In the genomic region with DNA sequence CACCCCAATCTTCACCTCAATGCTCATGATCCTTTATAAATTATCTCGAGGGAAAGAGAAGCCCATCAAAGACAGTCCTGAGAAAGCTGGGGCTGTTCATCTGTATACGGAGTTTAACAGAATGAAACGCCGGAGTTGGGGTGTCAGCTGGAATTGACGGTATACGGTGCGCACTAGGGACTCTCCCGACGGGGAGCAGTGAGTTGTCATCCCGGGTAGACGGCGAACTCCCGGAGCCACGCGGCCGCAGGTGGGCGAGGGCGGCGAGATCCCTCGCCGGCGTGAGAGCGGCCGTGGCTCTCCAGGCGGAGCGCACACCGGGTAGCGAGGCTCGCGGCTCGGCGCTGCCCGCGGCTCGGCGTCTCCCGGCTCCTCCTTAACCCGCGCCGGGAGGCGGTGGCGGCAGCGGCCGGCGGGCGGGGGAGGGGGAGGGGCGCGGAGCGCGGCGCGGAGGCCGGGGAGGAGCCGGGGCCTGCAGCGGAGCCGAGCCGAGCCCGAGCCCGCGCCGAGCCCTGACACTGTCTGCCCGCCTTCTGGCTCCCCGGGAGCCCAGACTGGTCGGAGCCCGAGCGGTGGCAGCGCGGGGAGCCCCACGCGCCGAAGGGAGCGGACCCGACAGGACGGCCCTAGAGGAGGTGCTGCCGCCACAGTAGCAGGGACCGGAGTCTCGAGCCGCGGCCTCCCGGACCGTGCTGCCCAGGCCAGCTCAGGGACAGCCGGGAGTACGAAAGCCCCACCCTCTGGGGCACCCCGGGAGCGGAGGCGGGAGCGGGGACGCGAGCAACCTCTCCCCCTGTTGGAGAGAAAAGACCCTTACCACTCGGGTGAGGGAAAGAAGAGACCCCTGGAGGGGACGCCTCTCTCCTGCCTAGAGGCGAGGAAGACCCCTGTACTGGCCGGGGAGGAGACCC, we compare ENCODE assay signal across 9 cellular contexts. TPM values are rescaled to one million over a fixed set of nuclear protein-coding genes. Genes with fewer than 3 reads are reported as not detected.
DNase-seq lines count a peak whose midpoint lies in the region; ATAC-seq, FAIRE-seq and TF ChIP-seq lines count a peak whose summit lies in the region.
"Had no signal": no experiment of that assay in that cellular context is flagged by ENCODE, and none has a peak within 500 bp of the region (broad histone marks: within the 10 kb centered on the region; RNA-seq: fewer than 3 reads in every experiment).

TSS of gene FOXJ2 (plus strand) at position 475 of the 911 bp plus-strand sequence. CDS start 7,117 bp downstream, outside the sequence.

- peak within 1 kb of the TSS; percentile 88 to 90 for H3K4me3 ChIP-seq in kidney (ENCODE audit: low read length in 2 of 2)

- no peaks in the 10 kb centered on the region for H3K9me3 Mint-ChIP-seq in central memory CD8-positive, alpha-beta T cell

- H3K27ac Mint-ChIP-seq in central memory CD8-positive, alpha-beta T cell (ENCODE audit: low read depth) = peak within 1 kb of the TSS; percentile 90

- intact Hi-C loops in kidney (cut with DNase I) = no loop called here

- H3K36me3 ChIP-seq in kidney (ENCODE audit: control insufficient read depth in 1 of 2, insufficient read depth in 2 of 2, low read length in 2 of 2) = no peaks in the 10 kb centered on the region

- peak within 1 kb of the TSS; percentile 96 to 98 for H3K9ac ChIP-seq in kidney (ENCODE audit: low read length in 2 of 2)

- TF ChIP-seq CTCF in kidney (IDR thresholded peaks at IDR 0.05; ENCODE audit: borderline replicate concordance, extremely low read depth, insufficient read depth) = no peak

- H3K36me3 Mint-ChIP-seq in central memory CD8-positive, alpha-beta T cell (ENCODE audit: insufficient read depth) = peaks cover 8% of the 10 kb centered on the region

- no peaks in the 10 kb centered on the region for H3K27me3 Mint-ChIP-seq in central memory CD8-positive, alpha-beta T cell

- H3K4me1 Mint-ChIP-seq in central memory CD8-positive, alpha-beta T cell = peaks cover 51% of the 10 kb centered on the region

- peaks cover 19 to 32% of the 10 kb centered on the region in 2 donors for H3K4me1 ChIP-seq in kidney (ENCODE audit: control insufficient read depth in 1 of 2, insufficient read depth in 1 of 2, low read depth in 1 of 2, low read length in 2 of 2)

- peak within 1 kb of the TSS; percentile 88 for H3K4me3 Mint-ChIP-seq in central memory CD8-positive, alpha-beta T cell

- FAIRE-seq in kidney (lab: Jason Lieb, UNC) = no peak
- FAIRE-seq: A204.1 had no signal

- peak; percentile 77 for ATAC-seq in HG02763 (IDR thresholded peaks at IDR 0.05; ENCODE audit: unreplicated experiment)
- ATAC-seq in central memory CD8-positive, alpha-beta T cell (replicated peaks; ENCODE audit: extremely low read depth, poor library complexity, severe bottlenecking) = peak; percentile 87

- H3K9me3 ChIP-seq in kidney (ENCODE audit: control insufficient read depth in 1 of 2, low read length in 2 of 2) = no peaks in the 10 kb centered on the region

- DNase-seq in DMS79 treated with DMSO at 0.1 percent for 48 hours (lab: John Stamatoyannopoulos, UW) (peak; percentile 32), DMS79 (lab: John Stamatoyannopoulos, UW) (no peak), NCI-H146 (lab: John Stamatoyannopoulos, UW) (peak; percentile 82), kidney (peak; percentile 94)
- peak; percentile 50 for DNase-seq in activated CD4-positive, CD25-positive, alpha-beta regulatory T cell treated with anti-CD3 and anti-CD28 coated beads, Interleukin-2, amount 50 U/mL, for 16 hours (ENCODE audit: low read depth, low spot score)
- DNase-seq in central memory CD8-positive, alpha-beta T cell (ENCODE audit: low spot score in 2 of 2) = peak; percentile 54 to 66
- DNase-seq in stimulated activated CD4-positive, alpha-beta T cell treated with anti-CD3 and anti-CD28 coated beads, Interleukin-15, amount 100 ng/mL, for 1 hour (ENCODE audit: low read depth in 1 of 2, low spot score in 1 of 2) = peak; percentile 78 to 81

- H3K27ac ChIP-seq in kidney (ENCODE audit: low read depth in 2 of 2, low read length in 2 of 2) = peak within 1 kb of the TSS; percentile 89 to 90

RNA-seq across cellular contexts. Expression of gene FOXJ2, which starts in this region (rescaled TPM):
- 17.0 TPM for total RNA-seq in kidney
- polyA plus RNA-seq in kidney (ENCODE audit: insufficient read depth, low read depth, low replicate concordance) = 4.4 TPM
